Comparison of ENCODE assay signal across 26 cellular contexts in the genomic region with DNA sequence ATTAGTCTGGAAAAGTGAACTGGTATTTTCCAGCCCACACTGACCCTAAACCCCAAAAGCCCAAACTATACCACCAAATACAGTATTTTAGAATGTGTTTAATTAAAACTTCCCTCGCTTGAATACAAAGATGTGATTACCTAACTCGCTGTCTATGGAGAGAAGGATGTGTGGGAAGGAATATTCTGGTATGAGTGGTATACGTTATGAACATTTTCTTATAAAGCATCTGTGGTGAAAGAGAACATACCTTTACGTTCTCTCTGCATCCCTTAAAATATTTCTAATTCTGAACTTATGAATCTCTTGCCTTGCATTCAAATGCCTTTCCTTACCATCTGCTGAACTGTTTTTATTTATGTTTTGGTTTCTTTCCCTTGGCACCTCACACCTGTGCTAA.
"Had no signal": no experiment of that assay in that cellular context is flagged by ENCODE, and none has a peak within 500 bp of the region (broad histone marks: within the 10 kb centered on the region; RNA-seq: fewer than 3 reads in every experiment).

No MANE protein-coding gene starts in this region.

- DNase-seq: activated CD4-positive, alpha-beta memory T cell treated with anti-CD3 and anti-CD28 coated beads for 36 hours; activated CD4-positive, alpha-beta T cell treated with anti-CD3 and anti-CD28 coated beads for 48 hours; activated T-cell treated with anti-CD3 and anti-CD28 coated beads, Interleukin-2, amount 50 U/mL, for 4 hours; anterior cingulate cortex; heart right ventricle; left cardiac atrium; left ventricle myocardium superior; midbrain; nephron progenitor cell; right lobe of liver; stimulated activated CD4-positive, alpha-beta T cell treated with anti-CD3 and anti-CD28 coated beads, Interleukin-2, amount 100 ng/mL, for 48 hours; stimulated activated naive CD8-positive, alpha-beta T cell treated with anti-CD3 and anti-CD28 coated beads, Interleukin-15, amount 100 ng/mL, for 72 hours; substantia nigra; T-helper 9 cell; thyroid gland; upper lobe of right lung had no signal

- H3K4me3 Mint-ChIP-seq: activated CD4-positive, alpha-beta memory T cell treated with anti-CD3 and anti-CD28 coated beads for 36 hours; activated naive CD4-positive, alpha-beta T cell treated with anti-CD3 and anti-CD28 coated beads, Interleukin-2, amount 50 U/mL, for 24 hours; activated T-cell treated with anti-CD3 and anti-CD28 coated beads, Interleukin-2, amount 50 U/mL, for 4 hours; central memory CD8-positive, alpha-beta T cell; dendritic cell treated with granulocyte-macrophage colony-stimulating factor and Interleukin-4, amounts not matched to agents 40 ng/mL and 50 ng/mL, for 4 days; nephron progenitor cell; stimulated activated naive CD8-positive, alpha-beta T cell treated with anti-CD3 and anti-CD28 coated beads, Interleukin-15, amount 100 ng/mL, for 72 hours had no signal

- H3K9me3 Mint-ChIP-seq: activated CD4-positive, alpha-beta memory T cell treated with anti-CD3 and anti-CD28 coated beads for 36 hours; activated naive CD4-positive, alpha-beta T cell treated with anti-CD3 and anti-CD28 coated beads, Interleukin-2, amount 50 U/mL, for 24 hours; activated T-cell treated with anti-CD3 and anti-CD28 coated beads, Interleukin-2, amount 50 U/mL, for 4 hours; activated T-helper 2 cell treated with anti-CD3 and anti-CD28 coated beads, Interferon-gamma antibody, Interleukin-2, Interleukin-4, amounts not matched to agents 10 μg/mL and 5 μg/mL and 100 μg/mL, durations not matched to agents 14 hours and 24 hours and 36 hours; central memory CD8-positive, alpha-beta T cell; dendritic cell treated with granulocyte-macrophage colony-stimulating factor and Interleukin-4, amounts not matched to agents 40 ng/mL and 50 ng/mL, for 4 days; nephron progenitor cell; stimulated activated naive CD8-positive, alpha-beta T cell treated with anti-CD3 and anti-CD28 coated beads, Interleukin-15, amount 100 ng/mL, for 72 hours had no signal

- FAIRE-seq: bronchial epithelial cell, keratinocyte, TTC549 had no signal

- H3K27ac Mint-ChIP-seq: activated CD4-positive, alpha-beta memory T cell treated with anti-CD3 and anti-CD28 coated beads for 36 hours; activated T-helper 2 cell treated with anti-CD3 and anti-CD28 coated beads, Interferon-gamma antibody, Interleukin-2, Interleukin-4, amounts not matched to agents 10 μg/mL and 5 μg/mL and 100 μg/mL, durations not matched to agents 14 hours and 24 hours and 36 hours; dendritic cell treated with granulocyte-macrophage colony-stimulating factor and Interleukin-4, amounts not matched to agents 40 ng/mL and 50 ng/mL, for 4 days; nephron progenitor cell; stimulated activated naive CD8-positive, alpha-beta T cell treated with anti-CD3 and anti-CD28 coated beads, Interleukin-15, amount 100 ng/mL, for 72 hours had no signal

- ATAC-seq: activated CD4-positive, CD25-positive, alpha-beta regulatory T cell treated with anti-CD3 and anti-CD28 coated beads, Interleukin-2, amount 50 U/mL, for 24 hours; activated T-cell treated with anti-CD3 and anti-CD28 coated beads, Interleukin-2, amount 50 U/mL, for 4 hours; heart right ventricle; left cardiac atrium; left ventricle myocardium superior; right lobe of liver; stimulated activated naive CD8-positive, alpha-beta T cell treated with anti-CD3 and anti-CD28 coated beads, Interleukin-15, amount 100 ng/mL, for 72 hours; upper lobe of right lung had no signal

- H3K9me3 ChIP-seq: esophagus muscularis mucosa, neutrophil, right lobe of liver, thyroid gland, upper lobe of right lung had no signal

- H3K27me3 Mint-ChIP-seq: activated CD4-positive, alpha-beta memory T cell treated with anti-CD3 and anti-CD28 coated beads for 36 hours; activated naive CD4-positive, alpha-beta T cell treated with anti-CD3 and anti-CD28 coated beads, Interleukin-2, amount 50 U/mL, for 24 hours; central memory CD8-positive, alpha-beta T cell; stimulated activated naive CD8-positive, alpha-beta T cell treated with anti-CD3 and anti-CD28 coated beads, Interleukin-15, amount 100 ng/mL, for 72 hours had no signal

- H3K4me1 Mint-ChIP-seq: nephron progenitor cell had no signal
